ENCODE assay signal across 8 cellular contexts in genomic region chr9:78121488-78121887, GRCh38.
DNase-seq lines count a peak whose midpoint lies in the region; ATAC-seq and TF ChIP-seq lines count a peak whose summit lies in the region.

No MANE protein-coding gene starts in this region.

- no peak overlapping the region for H3K4me3 ChIP-seq in CD8-positive, alpha-beta T cell (ENCODE audit: low read depth, low read length)
- H3K4me3 ChIP-seq in SJCRH30 (no peak overlapping the region), adipocyte (ENCODE audit: low read length) (no peak overlapping the region), heart left ventricle (no peak overlapping the region), retinal pigment epithelial cell (ENCODE audit: low read length) (no peak overlapping the region)

- POLR2A ChIA-PET in CD8-positive, alpha-beta T cell (lab: Charles Lee), result interaction anchor here (0.6 to 1.0 kb wide), 3 partner anchors 13 to 90 kb away, joined by 3 to 4 read pairs (median 3); partner anchors contain the start of gene GNAQ

- H3K27me3 Mint-ChIP-seq in CD8-positive, alpha-beta T cell (ENCODE audit: low read depth), result peaks cover under 1% of the 10 kb centered on the region

- H3K4me1 Mint-ChIP-seq in CD8-positive, alpha-beta T cell (ENCODE audit: low read depth), result peaks cover 30% of the 10 kb centered on the region

- no peaks in the 10 kb centered on the region for H3K27me3 ChIP-seq in CD8-positive, alpha-beta T cell (ENCODE audit: insufficient read depth, low read length)
- H3K27me3 ChIP-seq in SJCRH30, result 0 out of 2 replicates have a peak, but pooled peaks cover 5% of the 10 kb centered on the region
- H3K27me3 ChIP-seq in adipocyte (replicated peaks; ENCODE audit: control insufficient read depth, insufficient read depth, low read length), result peaks cover 13% of the 10 kb centered on the region
- no peaks in the 10 kb centered on the region for H3K27me3 ChIP-seq in heart left ventricle

- CTCF ChIA-PET in CD8-positive, alpha-beta T cell (lab: Charles Lee), result interaction anchor here (0.8 to 9.1 kb wide), 21 partner anchors 8 to 667 kb away, joined by 3 to 56 read pairs (median 4); no protein-coding TSS in a partner anchor

- no peak for ATAC-seq in CD8-positive, alpha-beta T cell
- ATAC-seq in heart left ventricle (no peak), HG02973 (IDR thresholded peaks at IDR 0.05; ENCODE audit: unreplicated experiment) (no peak), GM21717 (IDR thresholded peaks at IDR 0.05; ENCODE audit: unreplicated experiment) (no peak)

- 41 to 55% (median 47%) methylated on average over 4 of the region's 4 CpGs for WGBS in heart left ventricle, 4 donors

- no peak overlapping the region for H3K9ac ChIP-seq in adipocyte (ENCODE audit: low read length)

- intact Hi-C loops in CD8-positive, alpha-beta T cell (cut with DNase I, micrococcal nuclease), result loop anchor here (1.0 to 5.0 kb wide), 6 partner anchors 49 to 689 kb away; no protein-coding TSS in a partner anchor
- intact Hi-C loops in heart left ventricle (cut with DNase I), result loop anchor here in 3 of 10 donors (10.0 kb wide), 3 partner anchors 147 to 677 kb away; no protein-coding TSS in a partner anchor

- H3K9me3 ChIP-seq in CD8-positive, alpha-beta T cell (ENCODE audit: low read length), result no peaks in the 10 kb centered on the region
- no peaks in the 10 kb centered on the region for H3K9me3 ChIP-seq in SJCRH30 (replicated peaks)
- no peaks in the 10 kb centered on the region for H3K9me3 ChIP-seq in adipocyte (ENCODE audit: control insufficient read depth, low read length)
- H3K9me3 ChIP-seq in heart left ventricle, result peaks cover 0 to 2% (median 0%) of the 10 kb centered on the region in 12 donors

- H3K36me3 Mint-ChIP-seq in CD8-positive, alpha-beta T cell, result no peaks in the 10 kb centered on the region

- peak; percentile 5 to 78 (median 39) for DNase-seq in CD8-positive, alpha-beta T cell
- DNase-seq in KG1 (lab: John Stamatoyannopoulos, UW) (peak; percentile 31), SJCRH30 (peak; percentile 58 to 81), adipocyte (ENCODE audit: low read depth) (peak; percentile 78), heart left ventricle (peak; percentile 38 to 70 (median 48)), retinal pigment epithelial cell (ENCODE audit: low read depth) (no peak)

- no peaks in the 10 kb centered on the region for H3K36me3 ChIP-seq in CD8-positive, alpha-beta T cell (ENCODE audit: insufficient read depth, low read length)
- H3K36me3 ChIP-seq in SJCRH30, result no peaks in the 10 kb centered on the region
- no peaks in the 10 kb centered on the region for H3K36me3 ChIP-seq in adipocyte (ENCODE audit: control insufficient read depth, insufficient read depth, low read length, severe bottlenecking)
- H3K36me3 ChIP-seq in heart left ventricle, result no peaks in the 10 kb centered on the region

- H3K4me3 Mint-ChIP-seq in CD8-positive, alpha-beta T cell, result no peak overlapping the region

- no peaks in the 10 kb centered on the region for H3K9me3 Mint-ChIP-seq in CD8-positive, alpha-beta T cell

- peaks cover 25% of the 10 kb centered on the region for H3K4me1 ChIP-seq in CD8-positive, alpha-beta T cell (ENCODE audit: insufficient read depth, low read length)
- no peaks in the 10 kb centered on the region for H3K4me1 ChIP-seq in SJCRH30
- H3K4me1 ChIP-seq in adipocyte (ENCODE audit: control insufficient read depth, insufficient read depth, low read length), result peaks cover 12% of the 10 kb centered on the region
- H3K4me1 ChIP-seq in heart left ventricle, result peaks cover 0 to 17% (median 0%) of the 10 kb centered on the region in 12 donors

- TF ChIP-seq POLR2A in heart left ventricle (IDR thresholded peaks at IDR 0.05), result no peak

- TF ChIP-seq CTCF in CD8-positive, alpha-beta T cell (IDR thresholded peaks at IDR 0.05), result peak; percentile 60
- TF ChIP-seq CTCF in heart left ventricle (IDR thresholded peaks at IDR 0.05), result peak; percentile 28 to 82 (median 56)
- peak; percentile 82 for TF ChIP-seq CTCF in retinal pigment epithelial cell (conservative IDR thresholded peaks at IDR 0.05; ENCODE audit: low read depth, low read length)

- H3K27ac ChIP-seq in CD8-positive, alpha-beta T cell (ENCODE audit: low read depth, low read length), result no peak overlapping the region
- H3K27ac ChIP-seq in SJCRH30 (no peak overlapping the region), heart left ventricle (no peak overlapping the region)

- H3K27ac Mint-ChIP-seq in CD8-positive, alpha-beta T cell, result no peak overlapping the region
